8 cellular contexts compared by ENCODE assay signal in genomic region chr3:179147571-179148445, GRCh38. TPM values are rescaled to one million over a fixed set of nuclear protein-coding genes. Genes with fewer than 3 reads are reported as not detected.
DNase-seq lines count a peak whose midpoint lies in the region; TF ChIP-seq lines count a peak whose summit lies in the region.

Gene PIK3CA (plus strand): TSS chr3:179148357. CDS start chr3:179198826, 50,469 bp downstream.

- peaks cover 35% of the 10 kb centered on the region for H3K4me1 Mint-ChIP-seq in activated naive CD4-positive, alpha-beta T cell treated with anti-CD3 and anti-CD28 coated beads for 36 hours (ENCODE audit: low read depth)

- H3K9me3 ChIP-seq in suprapubic skin = no peaks in the 10 kb centered on the region

- TF ChIP-seq CTCF in HFF-Myc (IDR thresholded peaks at IDR 0.05; ENCODE audit: low read depth, low read length, missing control alignments) = no peak
- TF ChIP-seq CTCF in suprapubic skin (IDR thresholded peaks at IDR 0.05) = no peak

- H3K4me3 ChIP-seq in HFF-Myc (replicated peaks; ENCODE audit: low read depth, low read length) = peak within 1 kb of the TSS; percentile 90
- H3K4me3 ChIP-seq in suprapubic skin = peak within 1 kb of the TSS; percentile 99

- no peaks in the 10 kb centered on the region for H3K9me3 Mint-ChIP-seq in activated naive CD4-positive, alpha-beta T cell treated with anti-CD3 and anti-CD28 coated beads for 36 hours

- CTCF ChIA-PET in activated naive CD4-positive, alpha-beta T cell treated with anti-CD3 and anti-CD28 coated beads for 36 hours (lab: Charles Lee) = interaction anchor here (0.6 to 3.9 kb wide), 17 partner anchors 11 to 240 kb away, joined by 3 to 19 read pairs (median 4); partner anchors contain the start of gene ZMAT3

- WGBS in suprapubic skin = under 1% methylated on average over 53 of the region's 53 CpGs

- peak within 1 kb of the TSS; percentile 96 for H3K27ac Mint-ChIP-seq in activated naive CD4-positive, alpha-beta T cell treated with anti-CD3 and anti-CD28 coated beads for 36 hours

- TF ChIP-seq EP300 in suprapubic skin (IDR thresholded peaks at IDR 0.05) = no peak

- intact Hi-C loops in activated naive CD4-positive, alpha-beta T cell treated with anti-CD3 and anti-CD28 coated beads for 36 hours (cut with micrococcal nuclease) = loop anchor here (1.0 to 5.0 kb wide), 16 partner anchors 43 to 1947 kb away; partner anchors contain the start of genes ACTL6A, MFN1, TTC14 and ZMAT3

- no peaks in the 10 kb centered on the region for H3K36me3 ChIP-seq in suprapubic skin

- H3K27me3 ChIP-seq in suprapubic skin = no peaks in the 10 kb centered on the region

- H3K36me3 Mint-ChIP-seq in activated naive CD4-positive, alpha-beta T cell treated with anti-CD3 and anti-CD28 coated beads for 36 hours (ENCODE audit: low read depth) = no peaks in the 10 kb centered on the region

- peak within 1 kb of the TSS; percentile 94 for H3K4me3 Mint-ChIP-seq in activated naive CD4-positive, alpha-beta T cell treated with anti-CD3 and anti-CD28 coated beads for 36 hours

- peaks cover 28% of the 10 kb centered on the region for H3K4me1 ChIP-seq in suprapubic skin

- peak in 1 of 2 donors; percentile 40 for TF ChIP-seq POLR2A in suprapubic skin (IDR thresholded peaks at IDR 0.05)

- H3K27ac ChIP-seq in suprapubic skin = peak within 1 kb of the TSS; percentile 100

- no peaks in the 10 kb centered on the region for H3K27me3 Mint-ChIP-seq in activated naive CD4-positive, alpha-beta T cell treated with anti-CD3 and anti-CD28 coated beads for 36 hours (ENCODE audit: low read depth)

- DNase-seq in GM03348 (ENCODE audit: low spot score) (peak; percentile 95), HFF-Myc (ENCODE audit: extremely low read depth, low read depth) (peak; percentile 98), NAMALWA (ENCODE audit: low spot score) (peak; percentile 100), SK-N-DZ (ENCODE audit: low spot score) (peak; percentile 99), globus pallidus (ENCODE audit: low spot score) (peak; percentile 99), nucleus accumbens (lab: John Stamatoyannopoulos, UW) (peak; percentile 70 to 99 (median 96)), suprapubic skin (ENCODE audit: low spot score in 2 of 2) (peak; percentile 95 to 98)
- DNase-seq in activated naive CD4-positive, alpha-beta T cell treated with anti-CD3 and anti-CD28 coated beads for 36 hours = peak; percentile 95

RNA-seq across cellular contexts. Expression of gene PIK3CA, which starts in this region (rescaled TPM):
- 8.7 and 11.9 TPM in 2 replicates for polyA plus RNA-seq in SK-N-DZ (2014; cell fraction: cytosol; rRNA removed)
- 12.2 and 13.8 TPM in 2 replicates for polyA plus RNA-seq in SK-N-DZ (2014; cell fraction: nucleus; rRNA removed)
- 10 to 100 TPM; 15.8 to 15.9 TPM for total RNA-seq in activated naive CD4-positive, alpha-beta T cell treated with anti-CD3 and anti-CD28 coated beads for 36 hours
- 10 to 100 TPM; 14.8 to 26.6 (median 18.6) TPM for total RNA-seq in suprapubic skin

Comparison
In these comparisons a context has a peak if more than half of its experiments do, and no peak if none do; other contexts are left out.
1. Peak in every context shown above with its lines: DNase-seq, H3K4me3 ChIP-seq and H3K27ac ChIP-seq.